In genomic region chr13:66927562-66927961, GRCh38 we compare ENCODE assay signal across 16 cellular contexts.
"Had no signal": no experiment of that assay in that cellular context is flagged by ENCODE, and none has a peak within 500 bp of the region (broad histone marks: within the 10 kb centered on the region; RNA-seq: fewer than 3 reads in every experiment).

No MANE protein-coding gene starts in this region.

- H3K27me3 Mint-ChIP-seq: activated B cell treated with CpG ODN at 0.5 μM for 24 hours; activated CD4-positive, alpha-beta memory T cell treated with anti-CD3 and anti-CD28 coated beads, Interleukin-2, amount 10 ng/mL, durations not matched to agents 7 days and 5 days; activated CD8-positive, alpha-beta memory T cell treated with anti-CD3 and anti-CD28 coated beads, Interleukin-2, amount 10 ng/mL, durations not matched to agents 7 days and 5 days; activated naive CD8-positive, alpha-beta T cell; dendritic cell treated with granulocyte-macrophage colony-stimulating factor and Interleukin-4, amounts not matched to agents 40 ng/mL and 50 ng/mL, for 4 days; naive thymus-derived CD4-positive, alpha-beta T cell; stimulated activated memory B cell treated with anti-CD40 and anti-IgM and Interleukin-4, amounts not matched to agents 10 μg/mL and 1 μg/mL and 100 μg/mL, for 72 hours had no signal

- FAIRE-seq: pancreas, TTC549 had no signal

- H3K27me3 ChIP-seq: cardiac muscle cell, esophagus squamous epithelium, pancreas, right lobe of liver had no signal

- H3K36me3 ChIP-seq: cardiac muscle cell, esophagus squamous epithelium, pancreas, right lobe of liver had no signal

- DNase-seq: activated B cell treated with CpG ODN at 0.5 μM for 24 hours; activated CD4-positive, alpha-beta memory T cell treated with anti-CD3 and anti-CD28 coated beads, Interleukin-2, amount 10 ng/mL, durations not matched to agents 7 days and 5 days; activated CD4-positive, alpha-beta T cell treated with anti-CD3 and anti-CD28 coated beads for 4 hours; activated CD8-positive, alpha-beta memory T cell treated with anti-CD3 and anti-CD28 coated beads, Interleukin-2, amount 10 ng/mL, durations not matched to agents 7 days and 5 days; effector CD8-positive, alpha-beta T cell; esophagus squamous epithelium; mucosa of descending colon; naive thymus-derived CD4-positive, alpha-beta T cell; pancreas; right lobe of liver; stimulated activated CD4-positive, alpha-beta T cell treated with anti-CD3 and anti-CD28 coated beads, Interleukin-4, amount 100 ng/mL, for 4 hours had no signal

- H3K4me3 ChIP-seq: cardiac muscle cell, esophagus squamous epithelium, mucosa of descending colon, pancreas, right lobe of liver had no signal

- H3K4me3 Mint-ChIP-seq: activated B cell treated with CpG ODN at 0.5 μM for 24 hours; activated CD4-positive, alpha-beta memory T cell treated with anti-CD3 and anti-CD28 coated beads, Interleukin-2, amount 10 ng/mL, durations not matched to agents 7 days and 5 days; activated CD8-positive, alpha-beta memory T cell treated with anti-CD3 and anti-CD28 coated beads, Interleukin-2, amount 10 ng/mL, durations not matched to agents 7 days and 5 days; activated naive CD8-positive, alpha-beta T cell; dendritic cell treated with granulocyte-macrophage colony-stimulating factor and Interleukin-4, amounts not matched to agents 40 ng/mL and 50 ng/mL, for 4 days; naive thymus-derived CD4-positive, alpha-beta T cell; stimulated activated memory B cell treated with anti-CD40 and anti-IgM and Interleukin-4, amounts not matched to agents 10 μg/mL and 1 μg/mL and 100 μg/mL, for 72 hours had no signal

- H3K36me3 Mint-ChIP-seq: activated CD8-positive, alpha-beta memory T cell treated with anti-CD3 and anti-CD28 coated beads, Interleukin-2, amount 10 ng/mL, durations not matched to agents 7 days and 5 days; activated naive CD8-positive, alpha-beta T cell; naive thymus-derived CD4-positive, alpha-beta T cell; stimulated activated memory B cell treated with anti-CD40 and anti-IgM and Interleukin-4, amounts not matched to agents 10 μg/mL and 1 μg/mL and 100 μg/mL, for 72 hours had no signal

- H3K9me3 ChIP-seq: esophagus squamous epithelium, mucosa of descending colon, pancreas, right lobe of liver had no signal

- H3K4me1 Mint-ChIP-seq: activated CD4-positive, alpha-beta memory T cell treated with anti-CD3 and anti-CD28 coated beads, Interleukin-2, amount 10 ng/mL, durations not matched to agents 7 days and 5 days; activated CD8-positive, alpha-beta memory T cell treated with anti-CD3 and anti-CD28 coated beads, Interleukin-2, amount 10 ng/mL, durations not matched to agents 7 days and 5 days; stimulated activated memory B cell treated with anti-CD40 and anti-IgM and Interleukin-4, amounts not matched to agents 10 μg/mL and 1 μg/mL and 100 μg/mL, for 72 hours had no signal

- H3K9me3 Mint-ChIP-seq: activated B cell treated with CpG ODN at 0.5 μM for 24 hours; activated CD4-positive, alpha-beta memory T cell treated with anti-CD3 and anti-CD28 coated beads, Interleukin-2, amount 10 ng/mL, durations not matched to agents 7 days and 5 days; dendritic cell treated with granulocyte-macrophage colony-stimulating factor and Interleukin-4, amounts not matched to agents 40 ng/mL and 50 ng/mL, for 4 days; naive thymus-derived CD4-positive, alpha-beta T cell; stimulated activated memory B cell treated with anti-CD40 and anti-IgM and Interleukin-4, amounts not matched to agents 10 μg/mL and 1 μg/mL and 100 μg/mL, for 72 hours had no signal

- ATAC-seq: activated CD8-positive, alpha-beta memory T cell treated with anti-CD3 and anti-CD28 coated beads, Interleukin-2, amount 10 ng/mL, durations not matched to agents 7 days and 5 days; mucosa of descending colon; naive thymus-derived CD4-positive, alpha-beta T cell; pancreas; right lobe of liver; stimulated activated memory B cell treated with anti-CD40 and anti-IgM and Interleukin-4, amounts not matched to agents 10 μg/mL and 1 μg/mL and 100 μg/mL, for 72 hours had no signal

- H3K27ac ChIP-seq: cardiac muscle cell, esophagus squamous epithelium, pancreas, right lobe of liver had no signal

- H3K4me1 ChIP-seq: esophagus squamous epithelium, pancreas, right lobe of liver had no signal

- H3K27ac Mint-ChIP-seq: activated B cell treated with CpG ODN at 0.5 μM for 24 hours; activated CD4-positive, alpha-beta memory T cell treated with anti-CD3 and anti-CD28 coated beads, Interleukin-2, amount 10 ng/mL, durations not matched to agents 7 days and 5 days; activated CD8-positive, alpha-beta memory T cell treated with anti-CD3 and anti-CD28 coated beads, Interleukin-2, amount 10 ng/mL, durations not matched to agents 7 days and 5 days; activated naive CD8-positive, alpha-beta T cell; dendritic cell treated with granulocyte-macrophage colony-stimulating factor and Interleukin-4, amounts not matched to agents 40 ng/mL and 50 ng/mL, for 4 days; naive thymus-derived CD4-positive, alpha-beta T cell; stimulated activated memory B cell treated with anti-CD40 and anti-IgM and Interleukin-4, amounts not matched to agents 10 μg/mL and 1 μg/mL and 100 μg/mL, for 72 hours had no signal
